Comparison of ENCODE assay signal across 28 cellular contexts in the genomic region with DNA sequence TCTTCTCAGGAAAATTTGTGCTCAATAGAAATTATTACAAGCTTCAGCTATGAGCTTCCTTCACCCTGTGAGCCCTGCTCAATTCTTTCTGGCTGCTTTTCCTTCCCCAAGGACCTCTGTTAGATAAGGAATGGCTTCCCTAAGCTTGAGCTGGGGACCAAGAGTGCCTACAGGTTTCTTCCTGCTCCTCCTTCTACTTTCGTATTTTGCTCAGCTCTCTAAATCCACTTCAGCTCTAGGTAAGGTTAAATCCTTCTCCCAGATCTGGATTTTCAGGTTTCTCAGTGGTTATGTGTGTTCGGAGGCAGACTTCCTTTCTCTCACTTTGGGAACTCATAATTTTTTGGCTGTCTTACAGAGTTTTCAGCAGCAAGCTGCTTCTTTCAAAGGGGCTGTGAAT. TPM values are rescaled to one million over a fixed set of nuclear protein-coding genes. Genes with fewer than 3 reads are reported as not detected.
"Had no signal": no experiment of that assay in that cellular context is flagged by ENCODE, and none has a peak within 500 bp of the region (broad histone marks: within the 10 kb centered on the region; RNA-seq: fewer than 3 reads in every experiment).

No MANE protein-coding gene starts in this region.

- H3K27ac Mint-ChIP-seq: effector memory CD8-positive, alpha-beta T cell; immature natural killer cell; naive thymus-derived CD4-positive, alpha-beta T cell; nephron progenitor cell; stimulated activated effector memory CD8-positive, alpha-beta T cell treated with anti-CD3 and anti-CD28 coated beads, Interleukin-12 subunit alpha, Interleukin-12 subunit beta, amount 100 ng/mL, for 72 hours had no signal

- H3K9me3 Mint-ChIP-seq: effector memory CD8-positive, alpha-beta T cell; stimulated activated effector memory CD8-positive, alpha-beta T cell treated with anti-CD3 and anti-CD28 coated beads, Interleukin-12 subunit alpha, Interleukin-12 subunit beta, amount 100 ng/mL, for 72 hours had no signal

- H3K36me3 Mint-ChIP-seq: immature natural killer cell; stimulated activated effector memory CD8-positive, alpha-beta T cell treated with anti-CD3 and anti-CD28 coated beads, Interleukin-12 subunit alpha, Interleukin-12 subunit beta, amount 100 ng/mL, for 72 hours had no signal

- H3K4me3 Mint-ChIP-seq: effector memory CD8-positive, alpha-beta T cell; immature natural killer cell; naive thymus-derived CD4-positive, alpha-beta T cell; nephron progenitor cell; stimulated activated effector memory CD8-positive, alpha-beta T cell treated with anti-CD3 and anti-CD28 coated beads, Interleukin-12 subunit alpha, Interleukin-12 subunit beta, amount 100 ng/mL, for 72 hours had no signal

- H3K4me3 ChIP-seq: ovary, psoas muscle, sigmoid colon, stomach, tibial nerve, vagina had no signal

- H3K27me3 ChIP-seq: ovary, sigmoid colon, stomach, tibial nerve, vagina had no signal

- H3K36me3 ChIP-seq: ovary, sigmoid colon, stomach, tibial nerve, vagina had no signal

- H3K27ac ChIP-seq: ovary, psoas muscle, sigmoid colon, stomach, tibial nerve, vagina had no signal

- ATAC-seq: effector memory CD8-positive, alpha-beta T cell; left colon; naive thymus-derived CD4-positive, alpha-beta T cell; psoas muscle; right cardiac atrium; stimulated activated effector memory CD8-positive, alpha-beta T cell treated with anti-CD3 and anti-CD28 coated beads, Interleukin-12 subunit alpha, Interleukin-12 subunit beta, amount 100 ng/mL, for 72 hours had no signal

- H3K4me1 ChIP-seq: psoas muscle, stomach, tibial nerve, vagina had no signal

- H3K9me3 ChIP-seq: ovary, psoas muscle, sigmoid colon, stomach, tibial nerve, vagina had no signal

- H3K4me1 Mint-ChIP-seq: nephron progenitor cell; stimulated activated effector memory CD8-positive, alpha-beta T cell treated with anti-CD3 and anti-CD28 coated beads, Interleukin-12 subunit alpha, Interleukin-12 subunit beta, amount 100 ng/mL, for 72 hours had no signal

- DNase-seq: cortex of kidney; effector memory CD8-positive, alpha-beta T cell; erythroblast; hypothalamus; immature natural killer cell; islet precursor cell; kidney glomerular epithelial cell; left colon; mesenchymal stem cell; midbrain; naive thymus-derived CD4-positive, alpha-beta T cell; nephron progenitor cell; nucleus accumbens; ovary; posterior cingulate gyrus; psoas muscle; right cardiac atrium; sigmoid colon; stimulated activated CD4-positive, alpha-beta T cell treated with anti-CD3 and anti-CD28 coated beads, Interleukin-2, amount 100 ng/mL, for 24 hours; stimulated activated CD4-positive, alpha-beta T cell treated with anti-CD3 and anti-CD28 coated beads, Interleukin-4, amount 100 ng/mL, for 24 hours; stimulated activated naive CD4-positive, alpha-beta T cell treated with Interleukin-2 at 50 U/mL for 16 hours; stomach had no signal

- H3K27me3 Mint-ChIP-seq: effector memory CD8-positive, alpha-beta T cell; naive thymus-derived CD4-positive, alpha-beta T cell had no signal

RNA-seq across cellular contexts. Expression of a gene that starts 21.9 kb away (rescaled TPM):
- total RNA-seq: dermis microvascular lymphatic vessel endothelial cell, fibroblast of villous mesenchyme, lung microvascular endothelial cell had no signal
- polyA plus RNA-seq: immature natural killer cell had no signal
